In genomic region chr7:21543528-21544302, GRCh38 we compare ENCODE assay signal across 9 cellular contexts. TPM values are rescaled to one million over a fixed set of nuclear protein-coding genes. Genes with fewer than 3 reads are reported as not detected.
DNase-seq lines count a peak whose midpoint lies in the region; ATAC-seq, FAIRE-seq and TF ChIP-seq lines count a peak whose summit lies in the region.
"Had no signal": no experiment of that assay in that cellular context is flagged by ENCODE, and none has a peak within 500 bp of the region (broad histone marks: within the 10 kb centered on the region; RNA-seq: fewer than 3 reads in every experiment).

No MANE protein-coding gene starts in this region.

- H3K9me3 ChIP-seq in astrocyte (ENCODE audit: insufficient read depth, low read depth, low read length) (no peaks in the 10 kb centered on the region), upper lobe of right lung (no peaks in the 10 kb centered on the region)

- no peak overlapping the region for H3K9ac ChIP-seq in astrocyte (ENCODE audit: low read length)

- H3K36me3 ChIP-seq in astrocyte (ENCODE audit: insufficient read depth, low read length) (no peaks in the 10 kb centered on the region), upper lobe of right lung (no peaks in the 10 kb centered on the region)

- FAIRE-seq in astrocyte (lab: Jason Lieb, UNC), result no peak
- FAIRE-seq: endometrium had no signal

- no peak for TF ChIP-seq CTCF in astrocyte (IDR thresholded peaks at IDR 0.05; ENCODE audit: insufficient read depth, low read depth, low read length)
- no peak for TF ChIP-seq CTCF in upper lobe of right lung (IDR thresholded peaks at IDR 0.05)

- H3K4me1 ChIP-seq in astrocyte (ENCODE audit: insufficient read depth, low read length) (peaks cover 11% of the 10 kb centered on the region), upper lobe of right lung (peaks cover 13% of the 10 kb centered on the region)

- peak overlapping the region; percentile 79 for H3K4me3 Mint-ChIP-seq in astrocyte (ENCODE audit: unreplicated experiment)

- DNase-seq in DMS53 treated with DMSO at 0.1 percent for 48 hours (lab: John Stamatoyannopoulos, UW; ENCODE audit: unreplicated experiment), result peak; percentile 38
- DNase-seq in HS-5 (ENCODE audit: low read depth), result peak; percentile 39
- no peak for DNase-seq in astrocyte (ENCODE audit: low read depth)
- peak; percentile 47 for DNase-seq in left kidney (ENCODE audit: low read depth, low spot score)
- DNase-seq in upper lobe of right lung, result peak; percentile 65
- no peak for DNase-seq in AG20443 (ENCODE audit: low spot score)
- no peak for DNase-seq in SKM-1 treated with dmso at 0.1 percent for 144 hours (lab: John Stamatoyannopoulos, UW; ENCODE audit: unreplicated experiment)

- H3K4me1 Mint-ChIP-seq in astrocyte (ENCODE audit: low read depth, unreplicated experiment), result no peaks in the 10 kb centered on the region

- H4K20me1 ChIP-seq in astrocyte (ENCODE audit: insufficient read depth, low read length), result no peaks in the 10 kb centered on the region

- H3K4me2 ChIP-seq in astrocyte (ENCODE audit: low read length), result peak overlapping the region; percentile 85

- H3K27ac Mint-ChIP-seq in astrocyte (ENCODE audit: unreplicated experiment), result no peak overlapping the region

- H3K27me3 Mint-ChIP-seq in astrocyte (ENCODE audit: low read depth, unreplicated experiment), result peaks cover 39% of the 10 kb centered on the region

- peaks cover 2% of the 10 kb centered on the region for H3K9me3 Mint-ChIP-seq in astrocyte (ENCODE audit: unreplicated experiment)

- intact Hi-C loops in upper lobe of right lung (cut with DNase I), result no loop called here

- H3K79me2 ChIP-seq in astrocyte (ENCODE audit: insufficient read depth, low read length), result no peaks in the 10 kb centered on the region

- peaks cover 17% of the 10 kb centered on the region for H3K27me3 ChIP-seq in astrocyte (ENCODE audit: insufficient read depth, low read length)
- H3K27me3 ChIP-seq in upper lobe of right lung, result peaks cover 40% of the 10 kb centered on the region

- no peaks in the 10 kb centered on the region for H3K36me3 Mint-ChIP-seq in astrocyte (ENCODE audit: low read depth, unreplicated experiment)

- H2AFZ ChIP-seq in astrocyte (ENCODE audit: low read depth, low read length), result peak overlapping the region; percentile 82

- ATAC-seq in upper lobe of right lung (peak; percentile 38), GM18498 (IDR thresholded peaks at IDR 0.05; ENCODE audit: unreplicated experiment) (no peak)

- H3K27ac ChIP-seq in astrocyte (ENCODE audit: low read depth, low read length) (no peak overlapping the region), upper lobe of right lung (no peak overlapping the region)

- H3K4me3 ChIP-seq in astrocyte (ENCODE audit: insufficient read depth, low read depth, low read length) (peak overlapping the region; percentile 52), upper lobe of right lung (peak overlapping the region; percentile 51)

RNA-seq across cellular contexts. Expression of gene DNAH11, which starts 0.9 kb away (rescaled TPM):
- total RNA-seq in astrocyte (0.43 and 0.72 TPM in 2 replicates), upper lobe of right lung (3.4 TPM)

Comparison
In these comparisons a context has a peak if more than half of its experiments do, and no peak if none do; other contexts are left out.
1. DNase-seq: peak in DMS53 treated with DMSO at 0.1 percent for 48 hours (single experiment), HS-5 (single experiment), left kidney (single experiment) and upper lobe of right lung (single experiment); none in astrocyte (single experiment), AG20443 (single experiment) and SKM-1 treated with dmso at 0.1 percent for 144 hours (single experiment).